ENCODE assay signal across 8 cellular contexts in the genomic region with DNA sequence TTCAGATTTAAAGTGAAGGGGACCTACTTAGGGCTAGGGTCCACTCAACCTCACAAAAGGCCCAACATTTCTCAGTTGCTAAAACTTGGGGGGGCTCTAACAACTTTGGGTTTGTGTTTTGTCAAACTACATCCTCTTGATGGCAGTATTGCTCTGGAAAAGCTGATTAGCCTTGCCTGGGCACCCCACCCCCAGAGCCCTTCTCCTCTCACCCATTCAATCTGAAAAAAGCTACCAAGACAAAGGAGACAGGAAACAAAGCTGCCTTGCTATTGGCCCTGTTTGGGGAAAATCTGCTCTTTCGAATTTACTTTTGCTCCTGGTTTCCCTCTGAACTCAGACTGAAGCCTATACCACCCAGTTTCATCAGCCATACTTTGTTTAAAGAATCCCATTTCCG.
DNase-seq lines count a peak whose midpoint lies in the region; ATAC-seq and TF ChIP-seq lines count a peak whose summit lies in the region.

No MANE protein-coding gene starts in this region.

- H3K27ac Mint-ChIP-seq in activated naive CD8-positive, alpha-beta T cell treated with anti-CD3 and anti-CD28 coated beads, Interleukin-2, amount 50 U/mL, for 24 hours = peak overlapping the region; percentile 77
- peak overlapping the region; percentile 76 for H3K27ac Mint-ChIP-seq in nephron progenitor cell

- peak; percentile 24 for DNase-seq in CD1c-positive myeloid dendritic cell (ENCODE audit: extremely low spot score)
- peak; percentile 50 for DNase-seq in NCI-H2107 treated with DMSO at 0.1 percent for 48 hours (lab: John Stamatoyannopoulos, UW; ENCODE audit: unreplicated experiment)
- peak; percentile 31 for DNase-seq in activated naive CD8-positive, alpha-beta T cell treated with anti-CD3 and anti-CD28 coated beads, Interleukin-2, amount 50 U/mL, for 24 hours
- peak; percentile 26 for DNase-seq in nephron progenitor cell
- no peak for DNase-seq in OCI-M2 (lab: John Stamatoyannopoulos, UW; ENCODE audit: unreplicated experiment)

- no peaks in the 10 kb centered on the region for H3K27me3 Mint-ChIP-seq in activated naive CD8-positive, alpha-beta T cell treated with anti-CD3 and anti-CD28 coated beads, Interleukin-2, amount 50 U/mL, for 24 hours
- no peaks in the 10 kb centered on the region for H3K27me3 Mint-ChIP-seq in nephron progenitor cell (ENCODE audit: low read depth, poor library complexity)

- peak overlapping the region; percentile 75 for H3K4me3 Mint-ChIP-seq in activated naive CD8-positive, alpha-beta T cell treated with anti-CD3 and anti-CD28 coated beads, Interleukin-2, amount 50 U/mL, for 24 hours
- peak overlapping the region; percentile 93 for H3K4me3 Mint-ChIP-seq in nephron progenitor cell

- H3K4me1 Mint-ChIP-seq in activated naive CD8-positive, alpha-beta T cell treated with anti-CD3 and anti-CD28 coated beads, Interleukin-2, amount 50 U/mL, for 24 hours = peaks cover 27% of the 10 kb centered on the region
- H3K4me1 Mint-ChIP-seq in nephron progenitor cell = peaks cover 50% of the 10 kb centered on the region

- peaks cover 3% of the 10 kb centered on the region for H3K36me3 Mint-ChIP-seq in activated naive CD8-positive, alpha-beta T cell treated with anti-CD3 and anti-CD28 coated beads, Interleukin-2, amount 50 U/mL, for 24 hours (ENCODE audit: low read depth)
- H3K36me3 Mint-ChIP-seq in nephron progenitor cell (ENCODE audit: low read depth) = peaks cover 54% of the 10 kb centered on the region

- peak; percentile 43 for ATAC-seq in GM18858 (IDR thresholded peaks at IDR 0.05; ENCODE audit: unreplicated experiment)
- ATAC-seq in HG03025 (IDR thresholded peaks at IDR 0.05; ENCODE audit: low FRiP score, unreplicated experiment) = peak; percentile 51
- peak; percentile 80 for ATAC-seq in activated naive CD8-positive, alpha-beta T cell treated with anti-CD3 and anti-CD28 coated beads, Interleukin-2, amount 50 U/mL, for 24 hours
- no peak for ATAC-seq in GM18861 (IDR thresholded peaks at IDR 0.05; ENCODE audit: unreplicated experiment)

- peak; percentile 13 for TF ChIP-seq CTCF in nephron progenitor cell (IDR thresholded peaks at IDR 0.05)

- H3K9me3 Mint-ChIP-seq in activated naive CD8-positive, alpha-beta T cell treated with anti-CD3 and anti-CD28 coated beads, Interleukin-2, amount 50 U/mL, for 24 hours = no peaks in the 10 kb centered on the region
- H3K9me3 Mint-ChIP-seq in nephron progenitor cell = peaks cover 35% of the 10 kb centered on the region
